In the genomic region with DNA sequence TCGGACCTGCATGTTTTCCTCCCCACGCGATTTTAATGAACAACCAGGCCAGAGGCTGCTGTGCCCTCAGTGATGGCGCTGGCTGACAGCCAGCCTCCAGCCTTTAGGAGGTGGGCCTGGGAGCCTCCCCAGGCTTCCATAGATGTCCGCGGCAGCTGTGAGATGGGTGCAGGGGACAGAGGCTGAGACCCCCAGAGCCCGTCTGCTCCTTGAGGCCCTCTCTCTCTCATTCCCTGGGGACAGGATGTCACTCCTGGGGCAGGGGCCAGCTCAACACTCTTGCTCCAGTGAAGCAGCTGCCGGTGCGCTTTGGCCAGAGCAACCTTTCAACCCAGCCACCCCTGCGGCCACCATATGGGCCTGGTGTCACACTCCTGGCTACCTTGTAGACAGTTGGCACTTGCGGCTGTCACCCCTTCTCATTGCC, we compare ENCODE assay signal across 1 cellular context.
TF ChIP-seq lines count a peak whose summit lies in the region.

No MANE protein-coding gene starts in this region.

TF ChIP-seq in IMR-90, 13 proteins besides CTCF, POLR2A, EP300 and RAD21:
- no peak for TF ChIP-seq USF2 (IDR thresholded peaks at IDR 0.05; ENCODE audit: low read depth, low read length)
- TF ChIP-seq BHLHE40 (IDR thresholded peaks at IDR 0.05; ENCODE audit: low read depth, low read length), result no peak
- no peak for TF ChIP-seq MAZ (IDR thresholded peaks at IDR 0.05; ENCODE audit: borderline replicate concordance, low read depth, low read length)
- no peak for TF ChIP-seq MAFK (IDR thresholded peaks at IDR 0.05; ENCODE audit: low read depth, low read length)
- no peak for TF ChIP-seq SMC3 (IDR thresholded peaks at IDR 0.05; ENCODE audit: low read depth, low read length)
- no peak for TF ChIP-seq RCOR1 (IDR thresholded peaks at IDR 0.05; ENCODE audit: insufficient replicate concordance, low read length)
- no peak for TF ChIP-seq CEBPB (IDR thresholded peaks at IDR 0.05; ENCODE audit: low read depth, low read length)
- no peak for TF ChIP-seq CHD1 (IDR thresholded peaks at IDR 0.05; ENCODE audit: low read depth, low read length)
- TF ChIP-seq, protein P1, sequence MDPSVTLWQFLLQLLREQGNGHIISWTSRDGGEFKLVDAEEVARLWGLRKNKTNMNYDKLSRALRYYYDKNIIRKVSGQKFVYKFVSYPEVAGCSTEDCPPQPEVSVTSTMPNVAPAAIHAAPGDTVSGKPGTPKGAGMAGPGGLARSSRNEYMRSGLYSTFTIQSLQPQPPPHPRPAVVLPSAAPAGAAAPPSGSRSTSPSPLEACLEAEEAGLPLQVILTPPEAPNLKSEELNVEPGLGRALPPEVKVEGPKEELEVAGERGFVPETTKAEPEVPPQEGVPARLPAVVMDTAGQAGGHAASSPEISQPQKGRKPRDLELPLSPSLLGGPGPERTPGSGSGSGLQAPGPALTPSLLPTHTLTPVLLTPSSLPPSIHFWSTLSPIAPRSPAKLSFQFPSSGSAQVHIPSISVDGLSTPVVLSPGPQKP (IDR thresholded peaks at IDR 0.05; ENCODE audit: borderline replicate concordance, low read depth, low read length), result no peak
- TF ChIP-seq FOS (IDR thresholded peaks at IDR 0.05; ENCODE audit: low read depth, low read length), result no peak
- TF ChIP-seq RFX5 (IDR thresholded peaks at IDR 0.05; ENCODE audit: low read depth, low read length), result no peak
- TF ChIP-seq NFE2L2 (IDR thresholded peaks at IDR 0.05; ENCODE audit: low read depth, low read length), result no peak
- no peak for TF ChIP-seq MXI1 (IDR thresholded peaks at IDR 0.05; ENCODE audit: borderline replicate concordance, low read depth, low read length)
